In genomic region chr5:62259699-62260220, GRCh38 we compare ENCODE assay signal across 19 cellular contexts. TPM values are rescaled to one million over a fixed set of nuclear protein-coding genes. Genes with fewer than 3 reads are reported as not detected.
DNase-seq lines count a peak whose midpoint lies in the region; TF ChIP-seq lines count a peak whose summit lies in the region.
"Had no signal": no experiment of that assay in that cellular context is flagged by ENCODE, and none has a peak within 500 bp of the region (broad histone marks: within the 10 kb centered on the region; RNA-seq: fewer than 3 reads in every experiment).

No MANE protein-coding gene starts in this region.

- no peak for TF ChIP-seq CTCF in brain (conservative IDR thresholded peaks at IDR 0.05)
- no peak for TF ChIP-seq CTCF in nephron (IDR thresholded peaks at IDR 0.05; ENCODE audit: unreplicated experiment in 3 of 3)
- no peak for TF ChIP-seq CTCF in osteocyte (IDR thresholded peaks at IDR 0.05)
- TF ChIP-seq CTCF in GM13977 (IDR thresholded peaks at IDR 0.05; ENCODE audit: extremely low read depth, insufficient read depth, missing control alignments): no peak

- CTCF ChIA-PET in activated CD4-positive, alpha-beta T cell treated with anti-CD3 and anti-CD28 coated beads, Interleukin-2, amount 10 ng/mL, durations not matched to agents 7 days and 5 days (lab: Charles Lee): interaction anchor here (0.7 to 1.4 kb wide), 4 partner anchors 11 to 87 kb away, joined by 3 to 4 read pairs (median 3); no protein-coding TSS in a partner anchor

- POLR2A ChIA-PET in activated CD4-positive, alpha-beta T cell treated with anti-CD3 and anti-CD28 coated beads, Interleukin-2, amount 10 ng/mL, durations not matched to agents 7 days and 5 days (lab: Charles Lee): no interaction called here

- H3K4me1 Mint-ChIP-seq in brain: peaks cover 64% of the 10 kb centered on the region
- H3K4me1 Mint-ChIP-seq in nephron: peaks cover 52% of the 10 kb centered on the region
- H3K4me1 Mint-ChIP-seq in osteocyte (ENCODE audit: unreplicated experiment): peaks cover 4% of the 10 kb centered on the region
- peaks cover 62% of the 10 kb centered on the region for H3K4me1 Mint-ChIP-seq in activated CD4-positive, alpha-beta T cell treated with anti-CD3 and anti-CD28 coated beads, Interleukin-2, amount 10 ng/mL, durations not matched to agents 7 days and 5 days

- no peaks in the 10 kb centered on the region for H3K36me3 Mint-ChIP-seq in brain
- H3K36me3 Mint-ChIP-seq in nephron (ENCODE audit: low read depth): no peaks in the 10 kb centered on the region
- H3K36me3 Mint-ChIP-seq in osteocyte (ENCODE audit: unreplicated experiment): no peaks in the 10 kb centered on the region
- peaks cover 9% of the 10 kb centered on the region for H3K36me3 Mint-ChIP-seq in activated CD4-positive, alpha-beta T cell treated with anti-CD3 and anti-CD28 coated beads, Interleukin-2, amount 10 ng/mL, durations not matched to agents 7 days and 5 days (ENCODE audit: low read depth)
- H3K36me3 Mint-ChIP-seq: type B pancreatic cell had no signal

- H3K27me3 Mint-ChIP-seq in brain (no peaks in the 10 kb centered on the region), nephron (ENCODE audit: low read depth) (no peaks in the 10 kb centered on the region), osteocyte (ENCODE audit: unreplicated experiment) (peaks cover 18% of the 10 kb centered on the region)
- H3K27me3 Mint-ChIP-seq in activated CD4-positive, alpha-beta T cell treated with anti-CD3 and anti-CD28 coated beads, Interleukin-2, amount 10 ng/mL, durations not matched to agents 7 days and 5 days: peaks cover 3% of the 10 kb centered on the region
- H3K27me3 Mint-ChIP-seq: activated B cell treated with CpG ODN at 0.5 μM for 24 hours; activated T-cell treated with anti-CD3 and anti-CD28 coated beads, Interleukin-2, amount 50 U/mL, for 24 hours had no signal

- no peak overlapping the region for H3K4me3 Mint-ChIP-seq in brain
- H3K4me3 Mint-ChIP-seq in nephron: peak overlapping the region in 1 of 3 experiments; percentile 41
- no peak overlapping the region for H3K4me3 Mint-ChIP-seq in osteocyte (ENCODE audit: unreplicated experiment)
- no peak overlapping the region for H3K4me3 Mint-ChIP-seq in activated CD4-positive, alpha-beta T cell treated with anti-CD3 and anti-CD28 coated beads, Interleukin-2, amount 10 ng/mL, durations not matched to agents 7 days and 5 days
- H3K4me3 Mint-ChIP-seq: activated B cell treated with CpG ODN at 0.5 μM for 24 hours; activated T-cell treated with anti-CD3 and anti-CD28 coated beads, Interleukin-2, amount 50 U/mL, for 24 hours; HFFc6; type B pancreatic cell had no signal

- H3K27ac Mint-ChIP-seq in brain: peak overlapping the region in 4 of 5 experiments; percentile 8 to 91 (median 82)
- peak overlapping the region; percentile 5 to 91 (median 82) for H3K27ac Mint-ChIP-seq in nephron
- no peak overlapping the region for H3K27ac Mint-ChIP-seq in osteocyte (ENCODE audit: unreplicated experiment)
- H3K27ac Mint-ChIP-seq in activated CD4-positive, alpha-beta T cell treated with anti-CD3 and anti-CD28 coated beads, Interleukin-2, amount 10 ng/mL, durations not matched to agents 7 days and 5 days: no peak overlapping the region
- H3K27ac Mint-ChIP-seq: activated B cell treated with CpG ODN at 0.5 μM for 24 hours; activated T-cell treated with anti-CD3 and anti-CD28 coated beads, Interleukin-2, amount 50 U/mL, for 24 hours; HFFc6; type B pancreatic cell had no signal

- H3K9me3 Mint-ChIP-seq in brain (no peaks in the 10 kb centered on the region), nephron (no peaks in the 10 kb centered on the region), osteocyte (ENCODE audit: unreplicated experiment) (no peaks in the 10 kb centered on the region)
- peaks cover 9% of the 10 kb centered on the region for H3K9me3 Mint-ChIP-seq in activated CD4-positive, alpha-beta T cell treated with anti-CD3 and anti-CD28 coated beads, Interleukin-2, amount 10 ng/mL, durations not matched to agents 7 days and 5 days
- H3K9me3 Mint-ChIP-seq: activated B cell treated with CpG ODN at 0.5 μM for 24 hours; activated T-cell treated with anti-CD3 and anti-CD28 coated beads, Interleukin-2, amount 50 U/mL, for 24 hours; HFFc6; type B pancreatic cell had no signal

- peak; percentile 93 for DNase-seq in DMS 273 (lab: John Stamatoyannopoulos, UW; ENCODE audit: unreplicated experiment)
- DNase-seq in NCI-H1694 treated with DMSO at 0.1 percent for 48 hours (lab: John Stamatoyannopoulos, UW): peak; percentile 23
- no peak for DNase-seq in osteocyte (ENCODE audit: extremely low spot score, unreplicated experiment)
- DNase-seq in GM13977 (ENCODE audit: low spot score): no peak
- DNase-seq in activated CD4-positive, alpha-beta T cell treated with anti-CD3 and anti-CD28 coated beads, Interleukin-2, amount 10 ng/mL, durations not matched to agents 7 days and 5 days: no peak
- no peak for DNase-seq in effector CD8-positive, alpha-beta T cell (lab: John Stamatoyannopoulos, UW)
- DNase-seq: activated B cell treated with CpG ODN at 0.5 μM for 24 hours; activated naive CD4-positive, alpha-beta T cell treated with Interleukin-2 at 50 U/mL for 16 hours; activated T-cell treated with anti-CD3 and anti-CD28 coated beads, Interleukin-2, amount 50 U/mL, for 24 hours; HFFc6; Karpas-422; lower lobe of right lung; NCI-H1105; NCI-H510A treated with DMSO at 0.1 percent for 48 hours; occipital lobe; T-helper 9 cell had no signal

- in situ Hi-C loops in GM13977 (cut with MboI; ENCODE audit: low pct_unique_long_range_greater_than_20kb, low sequenced_read_pairs, unreplicated experiment): no loop called here

RNA-seq across cellular contexts. Expression of gene KIF2A, which starts 46.2 kb away (rescaled TPM):
- 22.7 TPM for polyA plus RNA-seq in brain (ENCODE audit: insufficient read depth, low read depth, low replicate concordance)
- 38.7 and 40.4 TPM in 2 replicates for total RNA-seq in osteocyte
- total RNA-seq in activated CD4-positive, alpha-beta T cell treated with anti-CD3 and anti-CD28 coated beads, Interleukin-2, amount 10 ng/mL, durations not matched to agents 7 days and 5 days: 100 to 1,000 TPM; 151 to 204 TPM

Comparison
In these comparisons a context has a peak if more than half of its experiments do, and no peak if none do; other contexts are left out.
1. DNase-seq: peak in DMS 273 (single experiment) and NCI-H1694 treated with DMSO at 0.1 percent for 48 hours (single experiment); none in osteocyte (single experiment), GM13977 (single experiment), activated CD4-positive, alpha-beta T cell treated with anti-CD3 and anti-CD28 coated beads, Interleukin-2, amount 10 ng/mL, durations not matched to agents 7 days and 5 days (single experiment) and effector CD8-positive, alpha-beta T cell (single experiment).
2. H3K27ac Mint-ChIP-seq: peak in brain (4 of 5) and nephron (3 of 3); none in osteocyte (single experiment) and activated CD4-positive, alpha-beta T cell treated with anti-CD3 and anti-CD28 coated beads, Interleukin-2, amount 10 ng/mL, durations not matched to agents 7 days and 5 days (single experiment).